In genomic region chr6:32947552-32948465, GRCh38 we compare ENCODE assay signal across 8 cellular contexts. TPM values are rescaled to one million over a fixed set of nuclear protein-coding genes. Genes with fewer than 3 reads are reported as not detected.
DNase-seq lines count a peak whose midpoint lies in the region; ATAC-seq and TF ChIP-seq lines count a peak whose summit lies in the region.

No MANE protein-coding gene starts in this region.

- no peaks in the 10 kb centered on the region for H3K36me3 Mint-ChIP-seq in activated naive CD4-positive, alpha-beta T cell treated with anti-CD3 and anti-CD28 coated beads for 36 hours (ENCODE audit: low read depth)

- TF ChIP-seq CTCF in 22Rv1 (IDR thresholded peaks at IDR 0.05) = peak; percentile 86

- no peak overlapping the region for H3K27ac Mint-ChIP-seq in activated naive CD4-positive, alpha-beta T cell treated with anti-CD3 and anti-CD28 coated beads for 36 hours

- no peak overlapping the region for H3K27ac ChIP-seq in 22Rv1

- H3K4me3 Mint-ChIP-seq in activated naive CD4-positive, alpha-beta T cell treated with anti-CD3 and anti-CD28 coated beads for 36 hours = no peak overlapping the region

- CTCF ChIA-PET in activated naive CD4-positive, alpha-beta T cell treated with anti-CD3 and anti-CD28 coated beads for 36 hours (lab: Charles Lee) = interaction anchor here (0.6 to 2.6 kb wide), 14 partner anchors 10 to 110 kb away, joined by 3 to 27 read pairs (median 4); no protein-coding TSS in a partner anchor

- peaks cover 5% of the 10 kb centered on the region for H3K9me3 Mint-ChIP-seq in activated naive CD4-positive, alpha-beta T cell treated with anti-CD3 and anti-CD28 coated beads for 36 hours

- intact Hi-C loops in activated naive CD4-positive, alpha-beta T cell treated with anti-CD3 and anti-CD28 coated beads for 36 hours (cut with micrococcal nuclease) = loop anchor here (1.0 kb wide), 2 partner anchors 15 to 63 kb away; no protein-coding TSS in a partner anchor

- no peaks in the 10 kb centered on the region for H3K27me3 Mint-ChIP-seq in activated naive CD4-positive, alpha-beta T cell treated with anti-CD3 and anti-CD28 coated beads for 36 hours (ENCODE audit: low read depth)

- peak; percentile 52 for DNase-seq in DMS79 treated with DMSO at 0.1 percent for 48 hours (lab: John Stamatoyannopoulos, UW)
- DNase-seq in NCI-H1930 (lab: John Stamatoyannopoulos, UW) = peak; percentile 4 to 8
- peak; percentile 70 for DNase-seq in activated naive CD4-positive, alpha-beta T cell treated with anti-CD3 and anti-CD28 coated beads for 36 hours
- DNase-seq in kidney glomerular epithelial cell (lab: John Stamatoyannopoulos, UW) = peak; percentile 54
- DNase-seq in pons (ENCODE audit: low spot score) = no peak
- no peak for DNase-seq in globus pallidus (ENCODE audit: low spot score)

- peaks cover 52% of the 10 kb centered on the region for H3K4me1 Mint-ChIP-seq in activated naive CD4-positive, alpha-beta T cell treated with anti-CD3 and anti-CD28 coated beads for 36 hours (ENCODE audit: low read depth)

- ATAC-seq in HG02884 (IDR thresholded peaks at IDR 0.05; ENCODE audit: unreplicated experiment) = no peak

RNA-seq across cellular contexts. Expression of gene HLA-DMA, which starts 5.1 kb away (rescaled TPM):
- 10 to 100 TPM; 12.7 to 14.5 TPM for total RNA-seq in activated naive CD4-positive, alpha-beta T cell treated with anti-CD3 and anti-CD28 coated beads for 36 hours

RNA-seq across cellular contexts. Expression of gene HLA-DMB, which starts 7.0 kb away (rescaled TPM):
- total RNA-seq in activated naive CD4-positive, alpha-beta T cell treated with anti-CD3 and anti-CD28 coated beads for 36 hours = 1 to 10 TPM in 1 of 2 experiments, under 1 TPM in 1; 0.76 to 1.3 TPM

RNA-seq across cellular contexts. Expression of gene BRD2, which starts 20.6 kb away (rescaled TPM):
- 100 to 1,000 TPM; 168 to 197 TPM for total RNA-seq in activated naive CD4-positive, alpha-beta T cell treated with anti-CD3 and anti-CD28 coated beads for 36 hours

Comparison
In these comparisons a context has a peak if more than half of its experiments do, and no peak if none do; other contexts are left out.
1. DNase-seq: peak in DMS79 treated with DMSO at 0.1 percent for 48 hours (single experiment), NCI-H1930 (2 of 2), activated naive CD4-positive, alpha-beta T cell treated with anti-CD3 and anti-CD28 coated beads for 36 hours (single experiment) and kidney glomerular epithelial cell (single experiment); none in pons (single experiment) and globus pallidus (single experiment).